In genomic region chr12:79547044-79547734, GRCh38 we compare ENCODE assay signal across 10 cellular contexts.
DNase-seq lines count a peak whose midpoint lies in the region; ATAC-seq, FAIRE-seq and TF ChIP-seq lines count a peak whose summit lies in the region.
"Had no signal": no experiment of that assay in that cellular context is flagged by ENCODE, and none has a peak within 500 bp of the region (broad histone marks: within the 10 kb centered on the region; RNA-seq: fewer than 3 reads in every experiment).

No MANE protein-coding gene starts in this region.

- peak overlapping the region; percentile 59 for H3K27ac ChIP-seq in VCaP
- H3K27ac ChIP-seq in iPS-18a (ENCODE audit: low read length): peak overlapping the region; percentile 54
- H3K27ac ChIP-seq in thyroid gland: peak overlapping the region; percentile 89 to 93 (median 91)

- H3K4me3 Mint-ChIP-seq in naive thymus-derived CD8-positive, alpha-beta T cell: no peak overlapping the region
- H3K4me3 Mint-ChIP-seq: activated naive CD8-positive, alpha-beta T cell treated with anti-CD3 and anti-CD28 coated beads, Interleukin-2, amount 10 ng/mL, durations not matched to agents 7 days and 5 days had no signal

- H3K27ac Mint-ChIP-seq in naive thymus-derived CD8-positive, alpha-beta T cell: peak overlapping the region in 1 of 10 donors; percentile 50
- H3K27ac Mint-ChIP-seq: activated naive CD8-positive, alpha-beta T cell treated with anti-CD3 and anti-CD28 coated beads, Interleukin-2, amount 10 ng/mL, durations not matched to agents 7 days and 5 days had no signal

- 34 to 36% methylated on average over 5 of the region's 5 CpGs for WGBS in thyroid gland, 2 donors

- peak overlapping the region; percentile 53 for H3K9ac ChIP-seq in iPS-18a (ENCODE audit: low read length)

- H3K27me3 ChIP-seq in iPS-18a (ENCODE audit: control insufficient read depth, insufficient read depth, low read length): no peaks in the 10 kb centered on the region
- H3K27me3 ChIP-seq in thyroid gland: no peaks in the 10 kb centered on the region

- no peaks in the 10 kb centered on the region for H3K9me3 ChIP-seq in iPS-18a (ENCODE audit: control insufficient read depth, low read depth, low read length)
- no peaks in the 10 kb centered on the region for H3K9me3 ChIP-seq in thyroid gland

- TF ChIP-seq CTCF in VCaP (conservative IDR thresholded peaks at IDR 0.05) (no peak), thyroid gland (IDR thresholded peaks at IDR 0.05) (no peak)

- intact Hi-C loops in thyroid gland (cut with DNase I): no loop called here
- intact Hi-C loops in posterior vena cava (cut with DNase I): no loop called here

- H3K36me3 ChIP-seq in iPS-18a (ENCODE audit: control insufficient read depth, low read depth, low read length) (no peaks in the 10 kb centered on the region), thyroid gland (no peaks in the 10 kb centered on the region)

- H3K4me3 ChIP-seq in iPS-18a (ENCODE audit: low read length): no peak overlapping the region
- H3K4me3 ChIP-seq in thyroid gland (replicated peaks in 1 of 3): no peak overlapping the region

- H3K36me3 Mint-ChIP-seq in naive thymus-derived CD8-positive, alpha-beta T cell: no peaks in the 10 kb centered on the region
- H3K36me3 Mint-ChIP-seq: activated naive CD8-positive, alpha-beta T cell treated with anti-CD3 and anti-CD28 coated beads, Interleukin-2, amount 10 ng/mL, durations not matched to agents 7 days and 5 days had no signal

- no peaks in the 10 kb centered on the region for H3K9me3 Mint-ChIP-seq in naive thymus-derived CD8-positive, alpha-beta T cell
- H3K9me3 Mint-ChIP-seq: activated naive CD8-positive, alpha-beta T cell treated with anti-CD3 and anti-CD28 coated beads, Interleukin-2, amount 10 ng/mL, durations not matched to agents 7 days and 5 days had no signal

- H3K27me3 Mint-ChIP-seq in naive thymus-derived CD8-positive, alpha-beta T cell: peaks cover 0 to 9% (median 2%) of the 10 kb centered on the region in 5 donors
- H3K27me3 Mint-ChIP-seq: activated naive CD8-positive, alpha-beta T cell treated with anti-CD3 and anti-CD28 coated beads, Interleukin-2, amount 10 ng/mL, durations not matched to agents 7 days and 5 days had no signal

- DNase-seq in H54 (ENCODE audit: insufficient read length, low spot score) (peak; percentile 33), thyroid gland (peak; percentile 67 to 79), posterior vena cava (ENCODE audit: low spot score) (no peak), COLO668 (lab: John Stamatoyannopoulos, UW; ENCODE audit: unreplicated experiment) (no peak)
- DNase-seq in naive thymus-derived CD8-positive, alpha-beta T cell: no peak
- DNase-seq: activated naive CD8-positive, alpha-beta T cell treated with anti-CD3 and anti-CD28 coated beads, Interleukin-2, amount 10 ng/mL, durations not matched to agents 7 days and 5 days; NK-92 treated with Interleukin-12 subunit alpha and Interleukin-12 subunit beta, amount 100 ng/mL, for 24 hours had no signal

- peak; percentile 96 for FAIRE-seq in H54 (lab: Jason Lieb, UNC)

- no peak for TF ChIP-seq POLR2A in H54 (IDR thresholded peaks at IDR 0.05; ENCODE audit: low read depth, low read length)
- no peak for TF ChIP-seq POLR2A in thyroid gland (IDR thresholded peaks at IDR 0.05)

- H3K4me1 Mint-ChIP-seq in naive thymus-derived CD8-positive, alpha-beta T cell: no peaks in the 10 kb centered on the region
- H3K4me1 Mint-ChIP-seq: activated naive CD8-positive, alpha-beta T cell treated with anti-CD3 and anti-CD28 coated beads, Interleukin-2, amount 10 ng/mL, durations not matched to agents 7 days and 5 days had no signal

- no peak for ATAC-seq in HG03175 (IDR thresholded peaks at IDR 0.05; ENCODE audit: unreplicated experiment)
- no peak for ATAC-seq in naive thymus-derived CD8-positive, alpha-beta T cell

- peaks cover 50% of the 10 kb centered on the region for H3K4me1 ChIP-seq in iPS-18a (ENCODE audit: control insufficient read depth, low read depth, low read length)
- H3K4me1 ChIP-seq in thyroid gland: peaks cover 30 to 49% of the 10 kb centered on the region in 2 donors

- POLR2A ChIA-PET in naive thymus-derived CD8-positive, alpha-beta T cell (lab: Charles Lee): no interaction called here

Comparison
In these comparisons a context has a peak if more than half of its experiments do, and no peak if none do; other contexts are left out.
1. DNase-seq: peak in H54 (single experiment) and thyroid gland (2 of 2); none in posterior vena cava (single experiment), COLO668 (single experiment) and naive thymus-derived CD8-positive, alpha-beta T cell (0 of 10).
2. Peak in every context shown above with its lines, with median percentiles within 50 percentile points of each other: H3K27ac ChIP-seq.